ENCODE assay signal across 14 cellular contexts in genomic region chr6:56899753-56900152, GRCh38. TPM values are rescaled to one million over a fixed set of nuclear protein-coding genes. Genes with fewer than 3 reads are reported as not detected.
"Had no signal": no experiment of that assay in that cellular context is flagged by ENCODE, and none has a peak within 500 bp of the region (broad histone marks: within the 10 kb centered on the region; RNA-seq: fewer than 3 reads in every experiment).

No MANE protein-coding gene starts in this region.

- DNase-seq: activated B cell treated with CpG ODN at 0.5 μM for 24 hours; activated CD4-positive, alpha-beta memory T cell treated with anti-CD3 and anti-CD28 coated beads for 36 hours; activated CD4-positive, alpha-beta T cell treated with anti-CD3 and anti-CD28 coated beads for 4 hours; activated T-cell treated with anti-CD3 and anti-CD28 coated beads for 4 hours; amniotic stem cell; effector memory CD8-positive, alpha-beta T cell; esophagus squamous epithelium; natural killer cell; pancreas; stimulated activated naive B cell treated with anti-CD40 and anti-IgM and Interleukin-4, amounts not matched to agents 10 μg/mL and 1 μg/mL and 100 μg/mL, for 72 hours; thyroid gland had no signal

- H3K4me3 ChIP-seq: cardiac muscle cell, esophagus squamous epithelium, pancreas, thyroid gland had no signal

- H3K4me1 ChIP-seq: pancreas, thyroid gland had no signal

- H3K27me3 ChIP-seq: cardiac muscle cell, esophagus squamous epithelium, pancreas, thyroid gland had no signal

- H3K9me3 ChIP-seq: esophagus squamous epithelium, pancreas, thyroid gland had no signal

- H3K27ac ChIP-seq: cardiac muscle cell, pancreas, thyroid gland had no signal

- H3K36me3 ChIP-seq: cardiac muscle cell, esophagus squamous epithelium, pancreas, thyroid gland had no signal

- ATAC-seq: effector memory CD8-positive, alpha-beta T cell; natural killer cell; pancreas; sciatic nerve; stimulated activated naive B cell treated with anti-CD40 and anti-IgM and Interleukin-4, amounts not matched to agents 10 μg/mL and 1 μg/mL and 100 μg/mL, for 72 hours had no signal

RNA-seq across cellular contexts. Expression of gene BEND6, which starts 55.2 kb away (rescaled TPM):
- total RNA-seq: activated B cell treated with CpG ODN at 0.5 μM for 24 hours; activated CD4-positive, alpha-beta memory T cell treated with anti-CD3 and anti-CD28 coated beads for 36 hours; lung microvascular endothelial cell; natural killer cell had no signal
